In genomic region chr20:41191562-41192500, GRCh38 we compare ENCODE assay signal across 27 cellular contexts.
"Had no signal": no experiment of that assay in that cellular context is flagged by ENCODE, and none has a peak within 500 bp of the region (broad histone marks: within the 10 kb centered on the region; RNA-seq: fewer than 3 reads in every experiment).

No MANE protein-coding gene starts in this region.

- FAIRE-seq: colon, endometrium, frontal cortex, keratinocyte, urothelium cell line had no signal

- H3K4me1 ChIP-seq: breast epithelium, lower lobe of right lung, transverse colon had no signal

- H3K36me3 ChIP-seq: breast epithelium, lower lobe of right lung, ovary had no signal

- H3K4me3 ChIP-seq: breast epithelium, lower lobe of right lung, ovary, transverse colon had no signal

- H3K27me3 ChIP-seq: breast epithelium, ovary, transverse colon had no signal

- ATAC-seq: activated CD8-positive, alpha-beta T cell treated with anti-CD3 and anti-CD28 coated beads for 36 hours; activated naive CD4-positive, alpha-beta T cell treated with anti-CD3 and anti-CD28 coated beads, Interleukin-2, amount 50 U/mL, for 72 hours; left colon had no signal

- H3K27ac ChIP-seq: breast epithelium, epithelial cell of prostate, lower lobe of right lung, ovary, transverse colon had no signal

- DNase-seq: activated CD4-positive, alpha-beta T cell treated with anti-CD3 and anti-CD28 coated beads, Interleukin-2, amount 10 ng/mL, durations not matched to agents 7 days and 5 days; activated CD4-positive, CD25-positive, alpha-beta regulatory T cell treated with anti-CD3 and anti-CD28 coated beads, Interleukin-2, amount 50 U/mL, for 72 hours; activated CD8-positive, alpha-beta T cell treated with anti-CD3 and anti-CD28 coated beads for 36 hours; activated naive CD4-positive, alpha-beta T cell; activated T-cell treated with anti-CD3 and anti-CD28 coated beads, Interleukin-2, amount 50 U/mL, for 48 hours; effector CD8-positive, alpha-beta T cell; hippocampal formation; left colon; lower lobe of right lung; mesendoderm; nephron progenitor cell; ovary; retina; stimulated activated CD4-positive, alpha-beta T cell treated with anti-CD3 and anti-CD28 coated beads, Interleukin-15, amount 100 ng/mL, for 24 hours; stimulated activated CD4-positive, alpha-beta T cell treated with anti-CD3 and anti-CD28 coated beads, Interleukin-2, amount 100 ng/mL, for 24 hours; stimulated activated naive CD4-positive, alpha-beta T cell; SW 1271; T-helper 2 cell; transverse colon had no signal
